1 cellular context compared by ENCODE assay signal in the genomic region with DNA sequence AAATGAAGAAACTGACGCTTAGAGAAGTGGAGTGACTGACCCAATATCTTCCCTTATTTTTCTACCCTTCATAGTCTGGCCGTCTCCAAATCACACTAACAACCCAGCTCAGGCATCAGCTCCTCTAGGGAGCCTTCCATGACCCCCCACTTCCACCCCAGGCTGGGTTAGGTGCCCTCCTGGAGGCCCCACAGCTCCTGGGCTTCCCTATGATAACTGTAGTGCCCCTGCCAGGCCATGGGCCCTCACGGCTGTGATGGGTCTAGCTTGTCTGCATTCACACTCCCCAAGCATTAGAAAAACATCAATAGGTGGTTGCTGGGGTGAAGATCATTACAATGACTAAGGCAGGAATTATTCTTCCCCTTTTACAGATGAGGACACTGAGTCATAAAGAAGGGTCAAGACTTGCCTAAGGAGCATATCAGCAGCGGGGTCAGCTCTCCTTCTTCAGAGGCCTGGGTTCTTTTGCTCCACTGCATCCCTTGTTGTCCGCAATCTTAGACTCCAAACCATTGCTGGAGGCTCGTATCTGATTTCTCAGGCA.
TF ChIP-seq lines count a peak whose summit lies in the region.

No MANE protein-coding gene starts in this region.

TF ChIP-seq in GM23338, 12 proteins besides CTCF, POLR2A, EP300 and RAD21:
- TF ChIP-seq, protein P1, sequence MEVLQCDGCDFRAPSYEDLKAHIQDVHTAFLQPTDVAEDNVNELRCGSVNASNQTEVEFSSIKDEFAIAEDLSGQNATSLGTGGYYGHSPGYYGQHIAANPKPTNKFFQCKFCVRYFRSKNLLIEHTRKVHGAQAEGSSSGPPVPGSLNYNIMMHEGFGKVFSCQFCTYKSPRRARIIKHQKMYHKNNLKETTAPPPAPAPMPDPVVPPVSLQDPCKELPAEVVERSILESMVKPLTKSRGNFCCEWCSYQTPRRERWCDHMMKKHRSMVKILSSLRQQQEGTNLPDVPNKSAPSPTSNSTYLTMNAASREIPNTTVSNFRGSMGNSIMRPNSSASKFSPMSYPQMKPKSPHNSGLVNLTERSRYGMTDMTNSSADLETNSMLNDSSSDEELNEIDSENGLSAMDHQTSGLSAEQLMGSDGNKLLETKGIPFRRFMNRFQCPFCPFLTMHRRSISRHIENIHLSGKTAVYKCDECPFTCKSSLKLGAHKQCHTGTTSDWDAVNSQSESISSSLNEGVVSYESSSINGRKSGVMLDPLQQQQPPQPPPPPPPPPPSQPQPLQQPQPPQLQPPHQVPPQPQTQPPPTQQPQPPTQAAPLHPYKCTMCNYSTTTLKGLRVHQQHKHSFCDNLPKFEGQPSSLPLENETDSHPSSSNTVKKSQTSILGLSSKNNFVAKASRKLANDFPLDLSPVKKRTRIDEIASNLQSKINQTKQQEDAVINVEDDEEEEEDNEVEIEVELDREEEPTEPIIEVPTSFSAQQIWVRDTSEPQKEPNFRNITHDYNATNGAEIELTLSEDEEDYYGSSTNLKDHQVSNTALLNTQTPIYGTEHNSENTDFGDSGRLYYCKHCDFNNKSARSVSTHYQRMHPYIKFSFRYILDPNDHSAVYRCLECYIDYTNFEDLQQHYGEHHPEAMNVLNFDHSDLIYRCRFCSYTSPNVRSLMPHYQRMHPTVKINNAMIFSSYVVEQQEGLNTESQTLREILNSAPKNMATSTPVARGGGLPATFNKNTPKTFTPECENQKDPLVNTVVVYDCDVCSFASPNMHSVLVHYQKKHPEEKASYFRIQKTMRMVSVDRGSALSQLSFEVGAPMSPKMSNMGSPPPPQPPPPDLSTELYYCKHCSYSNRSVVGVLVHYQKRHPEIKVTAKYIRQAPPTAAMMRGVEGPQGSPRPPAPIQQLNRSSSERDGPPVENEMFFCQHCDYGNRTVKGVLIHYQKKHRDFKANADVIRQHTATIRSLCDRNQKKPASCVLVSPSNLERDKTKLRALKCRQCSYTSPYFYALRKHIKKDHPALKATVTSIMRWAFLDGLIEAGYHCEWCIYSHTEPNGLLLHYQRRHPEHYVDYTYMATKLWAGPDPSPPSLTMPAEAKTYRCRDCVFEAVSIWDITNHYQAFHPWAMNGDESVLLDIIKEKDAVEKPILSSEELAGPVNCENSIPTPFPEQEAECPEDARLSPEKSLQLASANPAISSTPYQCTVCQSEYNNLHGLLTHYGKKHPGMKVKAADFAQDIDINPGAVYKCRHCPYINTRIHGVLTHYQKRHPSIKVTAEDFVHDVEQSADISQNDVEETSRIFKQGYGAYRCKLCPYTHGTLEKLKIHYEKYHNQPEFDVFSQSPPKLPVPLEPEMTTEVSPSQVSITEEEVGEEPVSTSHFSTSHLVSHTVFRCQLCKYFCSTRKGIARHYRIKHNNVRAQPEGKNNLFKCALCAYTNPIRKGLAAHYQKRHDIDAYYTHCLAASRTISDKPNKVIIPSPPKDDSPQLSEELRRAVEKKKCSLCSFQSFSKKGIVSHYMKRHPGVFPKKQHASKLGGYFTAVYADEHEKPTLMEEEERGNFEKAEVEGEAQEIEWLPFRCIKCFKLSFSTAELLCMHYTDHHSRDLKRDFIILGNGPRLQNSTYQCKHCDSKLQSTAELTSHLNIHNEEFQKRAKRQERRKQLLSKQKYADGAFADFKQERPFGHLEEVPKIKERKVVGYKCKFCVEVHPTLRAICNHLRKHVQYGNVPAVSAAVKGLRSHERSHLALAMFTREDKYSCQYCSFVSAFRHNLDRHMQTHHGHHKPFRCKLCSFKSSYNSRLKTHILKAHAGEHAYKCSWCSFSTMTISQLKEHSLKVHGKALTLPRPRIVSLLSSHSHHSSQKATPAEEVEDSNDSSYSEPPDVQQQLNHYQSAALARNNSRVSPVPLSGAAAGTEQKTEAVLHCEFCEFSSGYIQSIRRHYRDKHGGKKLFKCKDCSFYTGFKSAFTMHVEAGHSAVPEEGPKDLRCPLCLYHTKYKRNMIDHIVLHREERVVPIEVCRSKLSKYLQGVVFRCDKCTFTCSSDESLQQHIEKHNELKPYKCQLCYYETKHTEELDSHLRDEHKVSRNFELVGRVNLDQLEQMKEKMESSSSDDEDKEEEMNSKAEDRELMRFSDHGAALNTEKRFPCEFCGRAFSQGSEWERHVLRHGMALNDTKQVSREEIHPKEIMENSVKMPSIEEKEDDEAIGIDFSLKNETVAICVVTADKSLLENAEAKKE (CRISPR knock-in tag; IDR thresholded peaks at IDR 0.05), result no peak
- TF ChIP-seq, protein P2, sequence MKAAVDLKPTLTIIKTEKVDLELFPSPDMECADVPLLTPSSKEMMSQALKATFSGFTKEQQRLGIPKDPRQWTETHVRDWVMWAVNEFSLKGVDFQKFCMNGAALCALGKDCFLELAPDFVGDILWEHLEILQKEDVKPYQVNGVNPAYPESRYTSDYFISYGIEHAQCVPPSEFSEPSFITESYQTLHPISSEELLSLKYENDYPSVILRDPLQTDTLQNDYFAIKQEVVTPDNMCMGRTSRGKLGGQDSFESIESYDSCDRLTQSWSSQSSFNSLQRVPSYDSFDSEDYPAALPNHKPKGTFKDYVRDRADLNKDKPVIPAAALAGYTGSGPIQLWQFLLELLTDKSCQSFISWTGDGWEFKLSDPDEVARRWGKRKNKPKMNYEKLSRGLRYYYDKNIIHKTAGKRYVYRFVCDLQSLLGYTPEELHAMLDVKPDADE (IDR thresholded peaks at IDR 0.05), result no peak
- TF ChIP-seq ZNF331 (CRISPR knock-in tag; IDR thresholded peaks at IDR 0.05; ENCODE audit: low read depth), result no peak
- TF ChIP-seq STAT1 (IDR thresholded peaks at IDR 0.05; ENCODE audit: unreplicated experiment), result no peak
- no peak for TF ChIP-seq EZH2phosphoT487 (IDR thresholded peaks at IDR 0.05; ENCODE audit: unreplicated experiment)
- no peak for TF ChIP-seq JUNB (IDR thresholded peaks at IDR 0.05; ENCODE audit: unreplicated experiment)
- TF ChIP-seq ZNF114 (CRISPR knock-in tag; IDR thresholded peaks at IDR 0.05), result no peak
- TF ChIP-seq POLR2AphosphoS5 (IDR thresholded peaks at IDR 0.05; ENCODE audit: low read depth), result no peak
- no peak for TF ChIP-seq EZH2 (IDR thresholded peaks at IDR 0.05; ENCODE audit: low read depth, unreplicated experiment)
- TF ChIP-seq CREB1 (CRISPR knock-in tag; IDR thresholded peaks at IDR 0.05; ENCODE audit: low read depth), result no peak
- no peak for TF ChIP-seq NANOG (IDR thresholded peaks at IDR 0.05; ENCODE audit: borderline replicate concordance)
- TF ChIP-seq, protein P3, sequence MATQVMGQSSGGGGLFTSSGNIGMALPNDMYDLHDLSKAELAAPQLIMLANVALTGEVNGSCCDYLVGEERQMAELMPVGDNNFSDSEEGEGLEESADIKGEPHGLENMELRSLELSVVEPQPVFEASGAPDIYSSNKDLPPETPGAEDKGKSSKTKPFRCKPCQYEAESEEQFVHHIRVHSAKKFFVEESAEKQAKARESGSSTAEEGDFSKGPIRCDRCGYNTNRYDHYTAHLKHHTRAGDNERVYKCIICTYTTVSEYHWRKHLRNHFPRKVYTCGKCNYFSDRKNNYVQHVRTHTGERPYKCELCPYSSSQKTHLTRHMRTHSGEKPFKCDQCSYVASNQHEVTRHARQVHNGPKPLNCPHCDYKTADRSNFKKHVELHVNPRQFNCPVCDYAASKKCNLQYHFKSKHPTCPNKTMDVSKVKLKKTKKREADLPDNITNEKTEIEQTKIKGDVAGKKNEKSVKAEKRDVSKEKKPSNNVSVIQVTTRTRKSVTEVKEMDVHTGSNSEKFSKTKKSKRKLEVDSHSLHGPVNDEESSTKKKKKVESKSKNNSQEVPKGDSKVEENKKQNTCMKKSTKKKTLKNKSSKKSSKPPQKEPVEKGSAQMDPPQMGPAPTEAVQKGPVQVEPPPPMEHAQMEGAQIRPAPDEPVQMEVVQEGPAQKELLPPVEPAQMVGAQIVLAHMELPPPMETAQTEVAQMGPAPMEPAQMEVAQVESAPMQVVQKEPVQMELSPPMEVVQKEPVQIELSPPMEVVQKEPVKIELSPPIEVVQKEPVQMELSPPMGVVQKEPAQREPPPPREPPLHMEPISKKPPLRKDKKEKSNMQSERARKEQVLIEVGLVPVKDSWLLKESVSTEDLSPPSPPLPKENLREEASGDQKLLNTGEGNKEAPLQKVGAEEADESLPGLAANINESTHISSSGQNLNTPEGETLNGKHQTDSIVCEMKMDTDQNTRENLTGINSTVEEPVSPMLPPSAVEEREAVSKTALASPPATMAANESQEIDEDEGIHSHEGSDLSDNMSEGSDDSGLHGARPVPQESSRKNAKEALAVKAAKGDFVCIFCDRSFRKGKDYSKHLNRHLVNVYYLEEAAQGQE (IDR thresholded peaks at IDR 0.05; ENCODE audit: unreplicated experiment), result no peak
